Comparison of ENCODE assay signal across 17 cellular contexts in the genomic region with DNA sequence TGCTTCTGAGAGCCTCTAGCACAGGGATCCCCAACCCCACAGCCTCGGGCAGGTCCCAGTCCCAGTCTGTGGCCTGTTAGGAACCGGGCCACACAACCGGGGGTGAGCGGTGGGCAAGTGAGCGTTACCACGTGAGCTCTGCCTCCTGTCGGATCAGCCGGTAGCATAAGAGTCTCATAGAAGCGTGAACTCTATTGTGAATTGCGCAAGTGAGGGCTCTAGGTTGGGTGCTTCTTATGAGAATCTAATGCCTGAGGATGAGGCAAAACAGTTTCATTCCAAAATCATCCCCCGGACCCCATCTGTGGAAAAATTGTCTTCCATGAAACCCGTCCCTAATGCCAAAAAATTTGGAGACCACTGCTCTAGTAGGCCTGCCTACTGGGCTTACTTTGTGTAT.
A peak's percentile ranks its signal among the peaks of the same experiment; 100 is the strongest.
DNase-seq lines count a peak whose midpoint lies in the region; ATAC-seq lines count a peak whose summit lies in the region.
"Had no signal": no experiment of that assay in that cellular context is flagged by ENCODE, and none has a peak within 500 bp of the region (broad histone marks: within the 10 kb centered on the region; RNA-seq: fewer than 3 reads in every experiment).

No MANE protein-coding gene starts in this region.

- peaks cover 47% of the 10 kb centered on the region for H3K4me1 Mint-ChIP-seq in T-helper 1 cell treated with Interleukin-12 subunit alpha and Interleukin-12 subunit beta and Interleukin-4 antibody, amounts not matched to agents 30 μg/mL and 1 μg/mL, for 36 hours (ENCODE audit: low read depth)
- H3K4me1 Mint-ChIP-seq in activated naive CD4-positive, alpha-beta T cell treated with anti-CD3 and anti-CD28 coated beads, Interleukin-2, amount 10 ng/mL, durations not matched to agents 7 days and 5 days, result peaks cover 60% of the 10 kb centered on the region
- peaks cover 46 to 71% (median 67%) of the 10 kb centered on the region in 3 donors for H3K4me1 Mint-ChIP-seq in T-cell
- peaks cover 40% of the 10 kb centered on the region for H3K4me1 Mint-ChIP-seq in stimulated activated effector memory CD8-positive, alpha-beta T cell treated with anti-CD3 and anti-CD28 coated beads, Interleukin-12 subunit alpha, Interleukin-12 subunit beta, amount 100 ng/mL, for 72 hours

- POLR2A ChIA-PET in T-cell (lab: Charles Lee), result interaction anchor here in 1 of 2 donors (0.6 kb wide), 1 partner anchor 636 kb away, joined by 12 read pairs; no protein-coding TSS in a partner anchor

- H3K9me3 Mint-ChIP-seq in T-helper 1 cell treated with Interleukin-12 subunit alpha and Interleukin-12 subunit beta and Interleukin-4 antibody, amounts not matched to agents 30 μg/mL and 1 μg/mL, for 36 hours, result no peaks in the 10 kb centered on the region
- H3K9me3 Mint-ChIP-seq in activated naive CD4-positive, alpha-beta T cell treated with anti-CD3 and anti-CD28 coated beads, Interleukin-2, amount 10 ng/mL, durations not matched to agents 7 days and 5 days, result no peaks in the 10 kb centered on the region
- H3K9me3 Mint-ChIP-seq in activated naive CD4-positive, alpha-beta T cell treated with anti-CD3 and anti-CD28 coated beads, Interleukin-2, amount 50 U/mL, for 72 hours, result no peaks in the 10 kb centered on the region
- H3K9me3 Mint-ChIP-seq in T-cell, result no peaks in the 10 kb centered on the region
- H3K9me3 Mint-ChIP-seq in stimulated activated effector memory CD8-positive, alpha-beta T cell treated with anti-CD3 and anti-CD28 coated beads, Interleukin-12 subunit alpha, Interleukin-12 subunit beta, amount 100 ng/mL, for 72 hours, result no peaks in the 10 kb centered on the region
- H3K9me3 Mint-ChIP-seq: IgD-negative memory B cell had no signal

- H3K27me3 Mint-ChIP-seq in T-helper 1 cell treated with Interleukin-12 subunit alpha and Interleukin-12 subunit beta and Interleukin-4 antibody, amounts not matched to agents 30 μg/mL and 1 μg/mL, for 36 hours (ENCODE audit: low read depth), result peaks cover 9% of the 10 kb centered on the region
- H3K27me3 Mint-ChIP-seq in activated naive CD4-positive, alpha-beta T cell treated with anti-CD3 and anti-CD28 coated beads, Interleukin-2, amount 10 ng/mL, durations not matched to agents 7 days and 5 days, result no peaks in the 10 kb centered on the region
- no peaks in the 10 kb centered on the region for H3K27me3 Mint-ChIP-seq in T-cell

- ATAC-seq in activated naive CD4-positive, alpha-beta T cell treated with anti-CD3 and anti-CD28 coated beads, Interleukin-2, amount 50 U/mL, for 72 hours, result no peak
- no peak for ATAC-seq in T-cell (replicated peaks in 1 of 4)
- ATAC-seq in stimulated activated effector memory CD8-positive, alpha-beta T cell treated with anti-CD3 and anti-CD28 coated beads, Interleukin-12 subunit alpha, Interleukin-12 subunit beta, amount 100 ng/mL, for 72 hours, result no peak
- ATAC-seq in GM18498 (IDR thresholded peaks at IDR 0.05; ENCODE audit: unreplicated experiment), result no peak
- ATAC-seq: Right ventricle myocardium inferior had no signal

- DNase-seq in T-helper 1 cell (no peak), T-cell (no peak), DMS 273 (lab: John Stamatoyannopoulos, UW; ENCODE audit: unreplicated experiment) (no peak)
- DNase-seq in activated naive CD4-positive, alpha-beta T cell treated with anti-CD3 and anti-CD28 coated beads, Interleukin-2, amount 10 ng/mL, durations not matched to agents 7 days and 5 days, result no peak
- no peak for DNase-seq in activated naive CD4-positive, alpha-beta T cell treated with anti-CD3 and anti-CD28 coated beads, Interleukin-2, amount 50 U/mL, for 72 hours (ENCODE audit: low spot score in 2 of 2)
- no peak for DNase-seq in stimulated activated effector memory CD8-positive, alpha-beta T cell treated with anti-CD3 and anti-CD28 coated beads, Interleukin-12 subunit alpha, Interleukin-12 subunit beta, amount 100 ng/mL, for 72 hours (ENCODE audit: low spot score in 2 of 2)
- DNase-seq: 8988T, BE2C, COR-L47, Kasumi-1, MM.1S, NCI-H1092 treated with DMSO at 0.1 percent for 48 hours, NCI-H526 had no signal

- peak overlapping the region; percentile 97 for H3K27ac Mint-ChIP-seq in T-helper 1 cell treated with Interleukin-12 subunit alpha and Interleukin-12 subunit beta and Interleukin-4 antibody, amounts not matched to agents 30 μg/mL and 1 μg/mL, for 36 hours
- peak overlapping the region; percentile 98 for H3K27ac Mint-ChIP-seq in activated naive CD4-positive, alpha-beta T cell treated with anti-CD3 and anti-CD28 coated beads, Interleukin-2, amount 10 ng/mL, durations not matched to agents 7 days and 5 days
- H3K27ac Mint-ChIP-seq in activated naive CD4-positive, alpha-beta T cell treated with anti-CD3 and anti-CD28 coated beads, Interleukin-2, amount 50 U/mL, for 72 hours, result peak overlapping the region in 1 of 2 donors; percentile 2
- H3K27ac Mint-ChIP-seq in T-cell, result peak overlapping the region; percentile 92 to 93
- peak overlapping the region; percentile 94 for H3K27ac Mint-ChIP-seq in stimulated activated effector memory CD8-positive, alpha-beta T cell treated with anti-CD3 and anti-CD28 coated beads, Interleukin-12 subunit alpha, Interleukin-12 subunit beta, amount 100 ng/mL, for 72 hours

- H3K4me3 Mint-ChIP-seq in T-helper 1 cell treated with Interleukin-12 subunit alpha and Interleukin-12 subunit beta and Interleukin-4 antibody, amounts not matched to agents 30 μg/mL and 1 μg/mL, for 36 hours, result peak overlapping the region; percentile 92
- peak overlapping the region; percentile 89 for H3K4me3 Mint-ChIP-seq in activated naive CD4-positive, alpha-beta T cell treated with anti-CD3 and anti-CD28 coated beads, Interleukin-2, amount 10 ng/mL, durations not matched to agents 7 days and 5 days
- H3K4me3 Mint-ChIP-seq in T-cell, result peak overlapping the region; percentile 87 to 90 (median 87)
- peak overlapping the region; percentile 79 for H3K4me3 Mint-ChIP-seq in stimulated activated effector memory CD8-positive, alpha-beta T cell treated with anti-CD3 and anti-CD28 coated beads, Interleukin-12 subunit alpha, Interleukin-12 subunit beta, amount 100 ng/mL, for 72 hours

- peaks cover 4% of the 10 kb centered on the region for H3K36me3 Mint-ChIP-seq in T-helper 1 cell treated with Interleukin-12 subunit alpha and Interleukin-12 subunit beta and Interleukin-4 antibody, amounts not matched to agents 30 μg/mL and 1 μg/mL, for 36 hours (ENCODE audit: low read depth)
- H3K36me3 Mint-ChIP-seq in activated naive CD4-positive, alpha-beta T cell treated with anti-CD3 and anti-CD28 coated beads, Interleukin-2, amount 10 ng/mL, durations not matched to agents 7 days and 5 days, result peaks cover 12% of the 10 kb centered on the region
- H3K36me3 Mint-ChIP-seq in activated naive CD4-positive, alpha-beta T cell treated with anti-CD3 and anti-CD28 coated beads, Interleukin-2, amount 50 U/mL, for 72 hours, result no peaks in the 10 kb centered on the region
- peaks cover 8% of the 10 kb centered on the region for H3K36me3 Mint-ChIP-seq in T-cell
- peaks cover 4% of the 10 kb centered on the region for H3K36me3 Mint-ChIP-seq in stimulated activated effector memory CD8-positive, alpha-beta T cell treated with anti-CD3 and anti-CD28 coated beads, Interleukin-12 subunit alpha, Interleukin-12 subunit beta, amount 100 ng/mL, for 72 hours
- H3K36me3 Mint-ChIP-seq: IgD-negative memory B cell had no signal

- CTCF ChIA-PET in activated naive CD4-positive, alpha-beta T cell treated with anti-CD3 and anti-CD28 coated beads, Interleukin-2, amount 10 ng/mL, durations not matched to agents 7 days and 5 days (lab: Charles Lee), result interaction anchor here (0.6 to 6.0 kb wide), 5 partner anchors 12 to 176 kb away, joined by 3 to 52 read pairs (median 3); no protein-coding TSS in a partner anchor
- CTCF ChIA-PET in T-cell (lab: Charles Lee), result interaction anchor here (1.1 to 4.1 kb wide), 5 partner anchors 13 to 176 kb away, joined by 4 to 33 read pairs (median 7); no protein-coding TSS in a partner anchor
